In genomic region chr14:101812071-101812470, GRCh38 we compare ENCODE assay signal across 9 cellular contexts. TPM values are rescaled to one million over a fixed set of nuclear protein-coding genes. Genes with fewer than 3 reads are reported as not detected.
DNase-seq lines count a peak whose midpoint lies in the region; ATAC-seq, FAIRE-seq and TF ChIP-seq lines count a peak whose summit lies in the region.
"Had no signal": no experiment of that assay in that cellular context is flagged by ENCODE, and none has a peak within 500 bp of the region (broad histone marks: within the 10 kb centered on the region; RNA-seq: fewer than 3 reads in every experiment).

No MANE protein-coding gene starts in this region.

- peaks cover 18% of the 10 kb centered on the region for H3F3A ChIP-seq in DOHH2 (ENCODE audit: control insufficient read depth, insufficient read depth)

- no peak for TF ChIP-seq EP300 in sigmoid colon (IDR thresholded peaks at IDR 0.05)

- H3K9me3 ChIP-seq in DOHH2 (ENCODE audit: control insufficient read depth, insufficient read depth, low read length) = no peaks in the 10 kb centered on the region
- H3K9me3 ChIP-seq in Peyer's patch = no peaks in the 10 kb centered on the region
- H3K9me3 ChIP-seq in esophagus (ENCODE audit: control insufficient read depth in 2 of 2, insufficient read depth in 1 of 2, low read depth in 1 of 2, low read length in 1 of 2) = no peaks in the 10 kb centered on the region
- H3K9me3 ChIP-seq in sigmoid colon = no peaks in the 10 kb centered on the region

- H3K27me3 ChIP-seq in DOHH2 (ENCODE audit: control insufficient read depth, low read length) (no peaks in the 10 kb centered on the region), Peyer's patch (no peaks in the 10 kb centered on the region), esophagus (ENCODE audit: control insufficient read depth in 1 of 2, insufficient read depth in 2 of 2, low read length in 2 of 2) (no peaks in the 10 kb centered on the region), sigmoid colon (no peaks in the 10 kb centered on the region)

- peak; percentile 15 for TF ChIP-seq CTCF in DOHH2 (IDR thresholded peaks at IDR 0.05; ENCODE audit: low read depth, low read length, poor library complexity, severe bottlenecking)
- TF ChIP-seq CTCF in Peyer's patch (IDR thresholded peaks at IDR 0.05) = no peak
- no peak for TF ChIP-seq CTCF in sigmoid colon (IDR thresholded peaks at IDR 0.05)

- H3K36me3 ChIP-seq in DOHH2 (ENCODE audit: control insufficient read depth, low read length) (peaks cover 62% of the 10 kb centered on the region), Peyer's patch (no peaks in the 10 kb centered on the region), esophagus (ENCODE audit: control insufficient read depth in 2 of 2, insufficient read depth in 2 of 2, low read length in 1 of 2) (peaks cover 0 to 3% of the 10 kb centered on the region in 2 donors), sigmoid colon (no peaks in the 10 kb centered on the region)

- DNase-seq in Peyer's patch (no peak), sigmoid colon (no peak), NCI-H345 (lab: John Stamatoyannopoulos, UW) (no peak), H54 (ENCODE audit: insufficient read length, low spot score) (no peak)
- DNase-seq in effector CD8-positive, alpha-beta T cell (lab: John Stamatoyannopoulos, UW) = no peak
- DNase-seq: stimulated activated CD8-positive, alpha-beta memory T cell treated with anti-CD3 and anti-CD28 coated beads, Interleukin-4, amount 100 ng/mL, for 48 hours had no signal

- ATAC-seq in HG02759 (IDR thresholded peaks at IDR 0.05; ENCODE audit: unreplicated experiment) = no peak

- 72 to 75% methylated on average over 11 of the region's 11 CpGs for WGBS in esophagus, 2 donors
- WGBS in sigmoid colon, 2 donors = 57 to 81% methylated on average over 11 of the region's 11 CpGs

- H3K4me1 ChIP-seq in DOHH2 (ENCODE audit: control insufficient read depth, low read length) = peaks cover 74% of the 10 kb centered on the region
- H3K4me1 ChIP-seq in Peyer's patch = peaks cover 0 to 22% (median 17%) of the 10 kb centered on the region in 4 donors
- H3K4me1 ChIP-seq in esophagus (ENCODE audit: control insufficient read depth in 2 of 2, insufficient read depth in 2 of 2, low read length in 1 of 2) = peaks cover 3 to 6% of the 10 kb centered on the region in 2 donors
- peaks cover 0 to 60% (median 44%) of the 10 kb centered on the region in 4 donors for H3K4me1 ChIP-seq in sigmoid colon

- TF ChIP-seq POLR2A in Peyer's patch (IDR thresholded peaks at IDR 0.05) = no peak
- TF ChIP-seq POLR2A in sigmoid colon (IDR thresholded peaks at IDR 0.05) = no peak
- TF ChIP-seq POLR2A in H54 (IDR thresholded peaks at IDR 0.05; ENCODE audit: low read depth, low read length) = no peak

- H3K27ac ChIP-seq in DOHH2 (ENCODE audit: low read depth, low read length) (0 out of 2 replicates have a peak overlapping the region, but pooled peaks have one; percentile 88), Peyer's patch (peak overlapping the region; percentile 76 to 98 (median 94)), esophagus (ENCODE audit: low read depth in 2 of 2, low read length in 1 of 2) (peak overlapping the region; percentile 58 to 66), sigmoid colon (peak overlapping the region; percentile 47 to 98 (median 96))

- H3K79me2 ChIP-seq in DOHH2 (ENCODE audit: control insufficient read depth, low read length) = peaks cover 72% of the 10 kb centered on the region

- peak overlapping the region; percentile 75 for H3K4me3 ChIP-seq in DOHH2 (ENCODE audit: low read length)
- peak overlapping the region in 2 of 4 donors; percentile 10 to 58 for H3K4me3 ChIP-seq in Peyer's patch
- peak overlapping the region in 1 of 2 donors; percentile 15 for H3K4me3 ChIP-seq in esophagus (ENCODE audit: low read depth in 1 of 2, low read length in 2 of 2)
- no peak overlapping the region for H3K4me3 ChIP-seq in sigmoid colon

- intact Hi-C loops in sigmoid colon (cut with DNase I) = loop anchor here (5.0 kb wide), 1 partner anchor 65 kb away; no protein-coding TSS in a partner anchor

- H4K20me1 ChIP-seq in DOHH2 (ENCODE audit: control insufficient read depth, insufficient read depth, low read depth, low read length) = peaks cover 22% of the 10 kb centered on the region; the same call in 1 of the 2 replicates

- peak overlapping the region; percentile 79 for H3K4me2 ChIP-seq in DOHH2 (ENCODE audit: low read length)

- no peak for FAIRE-seq in H54 (lab: Jason Lieb, UNC)

- H3K9me2 ChIP-seq in DOHH2 (replicated peaks; ENCODE audit: control insufficient read depth, low read length) = no peaks in the 10 kb centered on the region

RNA-seq across cellular contexts. Expression of gene PPP2R5C, which starts 50.6 kb away (rescaled TPM):
- total RNA-seq in Peyer's patch (100 to 1,000 TPM in 1 of 4 donors, 10 to 100 TPM in 3; 87.6 to 137 (median 91.9) TPM), sigmoid colon (100 to 1,000 TPM; 115 to 175 (median 147) TPM)
- polyA plus RNA-seq in esophagus (10 to 100 TPM; 64.8 to 87.3 TPM), sigmoid colon (100 to 1,000 TPM in 2 of 3 donors, 10 to 100 TPM in 1; 90.2 to 133 (median 123) TPM)
